In the genomic region with DNA sequence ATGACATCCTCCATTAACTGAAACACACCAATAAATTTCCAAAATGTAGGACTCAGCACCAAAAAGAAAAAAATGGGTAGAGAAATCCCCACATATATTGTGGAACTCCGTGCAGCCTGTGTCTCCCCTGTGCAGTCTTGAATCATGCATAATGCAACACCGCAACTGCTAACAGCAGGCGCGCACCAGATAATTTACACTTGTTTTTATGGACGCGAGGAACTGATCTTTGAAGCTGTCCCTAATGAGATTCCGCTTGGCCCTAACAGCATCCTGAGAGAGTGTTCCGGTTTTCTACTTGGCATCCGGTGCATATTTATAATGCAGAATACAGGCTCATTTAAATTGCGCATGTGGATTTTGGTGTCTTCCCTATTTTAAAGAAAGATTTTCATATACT, we compare ENCODE assay signal across 22 cellular contexts. TPM values are rescaled to one million over a fixed set of nuclear protein-coding genes. Genes with fewer than 3 reads are reported as not detected.
DNase-seq lines count a peak whose midpoint lies in the region; ATAC-seq and TF ChIP-seq lines count a peak whose summit lies in the region.
"Had no signal": no experiment of that assay in that cellular context is flagged by ENCODE, and none has a peak within 500 bp of the region (broad histone marks: within the 10 kb centered on the region; RNA-seq: fewer than 3 reads in every experiment).

No MANE protein-coding gene starts in this region.

- no peaks in the 10 kb centered on the region for H3K23me2 ChIP-seq in H9 (ENCODE audit: insufficient read length, low read depth, low read length, poor library complexity, severe bottlenecking)

- H3K9ac ChIP-seq in H9 (ENCODE audit: extremely low read depth, insufficient read length, low read length) (no peak overlapping the region), mesendoderm (ENCODE audit: low read length) (no peak overlapping the region), neuronal stem cell (ENCODE audit: low read depth, low read length, poor library complexity) (no peak overlapping the region), trophoblast cell (ENCODE audit: low read length) (no peak overlapping the region)
- H3K9ac ChIP-seq: GM23248 had no signal

- H3K36me3 Mint-ChIP-seq in H9 (ENCODE audit: insufficient read depth in 1 of 3, low read depth in 3 of 3) (peaks cover 14 to 25% (median 16%) of the 10 kb centered on the region in 3 experiments), WTC11 (peaks cover 25% of the 10 kb centered on the region)
- H3K36me3 Mint-ChIP-seq: CD4-positive, CD25-positive, alpha-beta regulatory T cell had no signal

- H3T11ph ChIP-seq in H9 (ENCODE audit: low read length): no peak overlapping the region

- H2BK15ac ChIP-seq in H9 (ENCODE audit: low read depth, low read length): no peak overlapping the region
- H2BK15ac ChIP-seq in mesendoderm (replicated peaks; ENCODE audit: low read depth): no peak overlapping the region
- H2BK15ac ChIP-seq in neuronal stem cell (ENCODE audit: low read length): no peak overlapping the region

- DNase-seq in H9: no peak
- no peak for DNase-seq in WTC11 (ENCODE audit: low spot score)
- no peak for DNase-seq in mesendoderm
- DNase-seq in neuronal stem cell (ENCODE audit: low spot score): no peak
- DNase-seq in upper lobe of right lung: no peak
- no peak for DNase-seq in trophoblast cell
- DNase-seq: CD4-positive, CD25-positive, alpha-beta regulatory T cell; DND-41; GM23248; HCEC 1CT; Karpas-422; MV-4-11; NCI-H1105 treated with DMSO at 0.1 percent for 48 hours; NCI-H1694; NCI-H2081; NCI-H2171; NCI-H446; NCI-H69; Peyer's patch had no signal

- no peak overlapping the region for H3K4me3 Mint-ChIP-seq in H9
- no peak overlapping the region for H3K4me3 Mint-ChIP-seq in WTC11
- H3K4me3 Mint-ChIP-seq: CD4-positive, CD25-positive, alpha-beta regulatory T cell had no signal

- no peak overlapping the region for H4K12ac ChIP-seq in trophoblast cell (ENCODE audit: low read depth, low read length)

- H3K23ac ChIP-seq in H9 (ENCODE audit: insufficient read length, low read depth, low read length) (no peak overlapping the region), mesendoderm (ENCODE audit: low read length) (no peak overlapping the region), neuronal stem cell (ENCODE audit: low read depth, low read length, poor library complexity) (no peak overlapping the region), trophoblast cell (ENCODE audit: low read length) (no peak overlapping the region)

- no peak overlapping the region for H2BK20ac ChIP-seq in H9 (ENCODE audit: low read depth, low read length, poor library complexity, severe bottlenecking)

- H2BK12ac ChIP-seq in H9 (ENCODE audit: insufficient read length, low read depth, low read length) (no peak overlapping the region), neuronal stem cell (ENCODE audit: low read length) (no peak overlapping the region), trophoblast cell (ENCODE audit: low read length) (no peak overlapping the region)

- intact Hi-C loops in upper lobe of right lung (cut with DNase I): no loop called here

- H3K9me3 ChIP-seq in H9 (ENCODE audit: control insufficient read depth, low read depth, low read length) (no peaks in the 10 kb centered on the region), neuronal stem cell (replicated peaks in 1 of 2; ENCODE audit: control insufficient read depth in 2 of 2, insufficient read depth in 1 of 2, low read depth in 1 of 2, low read length in 2 of 2) (peaks cover 0 to 3% of the 10 kb centered on the region in 2 donors), upper lobe of right lung (no peaks in the 10 kb centered on the region), trophoblast cell (ENCODE audit: insufficient read depth, low read depth, low read length) (no peaks in the 10 kb centered on the region)
- H3K9me3 ChIP-seq: Peyer's patch had no signal

- H3K27me3 Mint-ChIP-seq in H9 (ENCODE audit: low read depth): peaks cover 2% of the 10 kb centered on the region
- peaks cover 17% of the 10 kb centered on the region for H3K27me3 Mint-ChIP-seq in WTC11 (ENCODE audit: low read depth)
- H3K27me3 Mint-ChIP-seq: CD4-positive, CD25-positive, alpha-beta regulatory T cell had no signal

- H2BK120ac ChIP-seq in H9 (ENCODE audit: low read depth, low read length, poor library complexity, severe bottlenecking): no peak overlapping the region
- no peak overlapping the region for H2BK120ac ChIP-seq in mesendoderm (ENCODE audit: low read depth, low read length)
- H2BK120ac ChIP-seq in neuronal stem cell (ENCODE audit: low read depth, low read length): no peak overlapping the region
- no peak overlapping the region for H2BK120ac ChIP-seq in trophoblast cell (ENCODE audit: insufficient read depth, low read length, poor library complexity)

- no peak overlapping the region for H4K5ac ChIP-seq in H9 (ENCODE audit: insufficient read length, low read depth, low read length)
- no peak overlapping the region for H4K5ac ChIP-seq in mesendoderm (ENCODE audit: low read length)

- H3K18ac ChIP-seq in H9 (ENCODE audit: insufficient read length, low read depth, low read length) (no peak overlapping the region), mesendoderm (ENCODE audit: low read length) (no peak overlapping the region), neuronal stem cell (ENCODE audit: low read length) (no peak overlapping the region), trophoblast cell (ENCODE audit: low read length) (no peak overlapping the region)

- POLR2A ChIA-PET in WTC11 (lab: Charles Lee): no interaction called here

- no peak overlapping the region for H3K14ac ChIP-seq in H9 (ENCODE audit: insufficient read depth, low read length)
- no peak overlapping the region for H3K14ac ChIP-seq in neuronal stem cell (ENCODE audit: low read length)
- H3K14ac ChIP-seq in trophoblast cell (ENCODE audit: low read length): no peak overlapping the region

- H2BK5ac ChIP-seq in H9 (ENCODE audit: insufficient read length, low read length) (no peak overlapping the region), mesendoderm (ENCODE audit: low read length) (no peak overlapping the region), neuronal stem cell (ENCODE audit: low read length) (no peak overlapping the region), trophoblast cell (ENCODE audit: low read depth, low read length, poor library complexity) (no peak overlapping the region)

- H3K4me2 ChIP-seq in H9 (ENCODE audit: insufficient read depth, insufficient read length, low read length): no peak overlapping the region
- no peak overlapping the region for H3K4me2 ChIP-seq in mesendoderm (ENCODE audit: low read length)
- H3K4me2 ChIP-seq in neuronal stem cell (ENCODE audit: insufficient read depth, low read length, poor library complexity, severe bottlenecking): no peak overlapping the region
- H3K4me2 ChIP-seq in trophoblast cell (ENCODE audit: low read length): no peak overlapping the region

- no peak overlapping the region for H3K4ac ChIP-seq in H9 (ENCODE audit: low read depth, low read length)
- H3K4ac ChIP-seq in mesendoderm (ENCODE audit: low read depth, low read length): peak overlapping the region; percentile 36
- H3K4ac ChIP-seq in neuronal stem cell (ENCODE audit: low read length): no peak overlapping the region
- no peak overlapping the region for H3K4ac ChIP-seq in trophoblast cell (ENCODE audit: low read depth, low read length)

- no peaks in the 10 kb centered on the region for H3K79me2 ChIP-seq in H9 (ENCODE audit: insufficient read depth, low read length)
- no peaks in the 10 kb centered on the region for H3K79me2 ChIP-seq in mesendoderm (ENCODE audit: control insufficient read depth, insufficient read depth, low read length)
- no peaks in the 10 kb centered on the region for H3K79me2 ChIP-seq in trophoblast cell (ENCODE audit: control insufficient read depth, insufficient read depth, low read length, poor library complexity)

- ATAC-seq in WTC11: no peak
- no peak for ATAC-seq in HG03432 (IDR thresholded peaks at IDR 0.05; ENCODE audit: unreplicated experiment)
- no peak for ATAC-seq in upper lobe of right lung
- ATAC-seq: SK-N-SH treated with all-trans-retinoic acid at 6 μM for 48 hours had no signal

- H3K9me3 Mint-ChIP-seq in H9 (peaks cover 14 to 15% of the 10 kb centered on the region in 2 experiments), WTC11 (peaks cover 15% of the 10 kb centered on the region)
- H3K9me3 Mint-ChIP-seq: CD4-positive, CD25-positive, alpha-beta regulatory T cell had no signal

- no peak overlapping the region for H3K4me3 ChIP-seq in mesendoderm (ENCODE audit: low read length)
- no peak overlapping the region for H3K4me3 ChIP-seq in neuronal stem cell (ENCODE audit: low read length in 2 of 2)
- H3K4me3 ChIP-seq in upper lobe of right lung: no peak overlapping the region
- H3K4me3 ChIP-seq in trophoblast cell (ENCODE audit: low read depth, low read length): no peak overlapping the region
- H3K4me3 ChIP-seq: GM23248, Peyer's patch had no signal

- WGBS in H9 (ENCODE audit: extremely low coverage, insufficient read length, low lambda C conversion rate): no CpG with 5 or more reads among the region's 10 CpGs
- WGBS in mesendoderm (ENCODE audit: extremely low coverage, insufficient coverage, low lambda C conversion rate): no CpG with 5 or more reads among the region's 10 CpGs
- WGBS in neuronal stem cell (ENCODE audit: extremely low coverage in 2 of 2, insufficient read length in 2 of 2, insufficient replicate concordance in 1 of 2), 2 donors: no CpG with 5 or more reads among the region's 10 CpGs
- no CpG with 5 or more reads among the region's 10 CpGs for WGBS in trophoblast cell (ENCODE audit: extremely low coverage, insufficient coverage, insufficient read length)

- H3K79me1 ChIP-seq in H9 (ENCODE audit: insufficient read depth, low read depth, low read length, poor library complexity, severe bottlenecking) (no peaks in the 10 kb centered on the region), mesendoderm (ENCODE audit: low read length) (no peaks in the 10 kb centered on the region), neuronal stem cell (ENCODE audit: low read depth, low read length) (no peaks in the 10 kb centered on the region), trophoblast cell (ENCODE audit: low read length) (no peaks in the 10 kb centered on the region)

- H3K36me3 ChIP-seq in mesendoderm (ENCODE audit: control insufficient read depth, insufficient read depth, low read length) (no peaks in the 10 kb centered on the region), neuronal stem cell (replicated peaks in 1 of 2; ENCODE audit: control insufficient read depth in 2 of 2, insufficient read depth in 2 of 2, low read length in 2 of 2) (no peaks in the 10 kb centered on the region), upper lobe of right lung (no peaks in the 10 kb centered on the region), trophoblast cell (ENCODE audit: control insufficient read depth in 1 of 2, insufficient read depth in 2 of 2, low read length in 2 of 2) (no peaks in the 10 kb centered on the region)
- H3K36me3 ChIP-seq: Peyer's patch had no signal

- H2AFZ ChIP-seq in H9 (ENCODE audit: low read length): no peak overlapping the region
- peak overlapping the region; percentile 33 for H2AFZ ChIP-seq in neuronal stem cell (ENCODE audit: low read length)
- no peak overlapping the region for H2AFZ ChIP-seq in trophoblast cell (ENCODE audit: insufficient read depth, low read length, poor library complexity)
- H2AFZ ChIP-seq: GM23248 had no signal

- H4K20me1 ChIP-seq in H9 (ENCODE audit: control insufficient read depth, insufficient read depth, insufficient read length): no peaks in the 10 kb centered on the region

- H4K8ac ChIP-seq in H9 (replicated peaks; ENCODE audit: insufficient read length, low read depth, low read length): no peak overlapping the region
- no peak overlapping the region for H4K8ac ChIP-seq in mesendoderm (ENCODE audit: low read depth, low read length)
- no peak overlapping the region for H4K8ac ChIP-seq in neuronal stem cell (ENCODE audit: low read depth, low read length)
- H4K8ac ChIP-seq in trophoblast cell (ENCODE audit: low read depth, low read length): no peak overlapping the region

- H3K56ac ChIP-seq in H9 (ENCODE audit: insufficient read length, low read depth, low read length) (no peak overlapping the region), mesendoderm (ENCODE audit: low read length) (no peak overlapping the region)

- H4K91ac ChIP-seq in H9 (ENCODE audit: insufficient read length, low read depth, low read length) (no peak overlapping the region), neuronal stem cell (ENCODE audit: low read depth, low read length, poor library complexity) (no peak overlapping the region), trophoblast cell (ENCODE audit: low read depth, low read length) (no peak overlapping the region)

- CTCF ChIA-PET in WTC11 (lab: Charles Lee): interaction anchor here (0.9 kb wide), 1 partner anchor 21 kb away, joined by 3 read pairs; a partner anchor contains a TSS

- H2AK5ac ChIP-seq in H9 (ENCODE audit: insufficient read length, low read length): no peak overlapping the region
- H2AK5ac ChIP-seq in mesendoderm (ENCODE audit: low read length): no peak overlapping the region
- no peak overlapping the region for H2AK5ac ChIP-seq in neuronal stem cell (ENCODE audit: low read depth, low read length)
- H2AK5ac ChIP-seq in trophoblast cell (ENCODE audit: low read length): no peak overlapping the region

- TF ChIP-seq CTCF in H9 (conservative IDR thresholded peaks at IDR 0.05) (no peak), WTC11 (IDR thresholded peaks at IDR 0.05) (no peak), upper lobe of right lung (IDR thresholded peaks at IDR 0.05) (no peak)

- H3K27ac ChIP-seq in H9 (ENCODE audit: insufficient read length, low read depth, low read length) (no peak overlapping the region), mesendoderm (ENCODE audit: low read depth, low read length) (no peak overlapping the region), neuronal stem cell (replicated peaks; ENCODE audit: low read length) (no peak overlapping the region), upper lobe of right lung (no peak overlapping the region), trophoblast cell (ENCODE audit: low read depth, low read length) (no peak overlapping the region)
- H3K27ac ChIP-seq: GM23248, Peyer's patch had no signal

- H3K27ac Mint-ChIP-seq in H9 (peak overlapping the region in 2 of 3 experiments; percentile 64 to 94; a peak in 4 of 7 replicates), WTC11 (peak overlapping the region; percentile 66)
- H3K27ac Mint-ChIP-seq: CD4-positive, CD25-positive, alpha-beta regulatory T cell had no signal

- H3K4me1 Mint-ChIP-seq in H9 (peaks cover 63 to 67% of the 10 kb centered on the region in 2 experiments), WTC11 (peaks cover 77% of the 10 kb centered on the region)
- H3K4me1 Mint-ChIP-seq: CD4-positive, CD25-positive, alpha-beta regulatory T cell had no signal

- H3K27me3 ChIP-seq in H9 (ENCODE audit: insufficient read depth, low read length): no peaks in the 10 kb centered on the region
- H3K27me3 ChIP-seq in mesendoderm (ENCODE audit: insufficient read depth, low read length, poor library complexity): no peaks in the 10 kb centered on the region
- H3K27me3 ChIP-seq in neuronal stem cell (ENCODE audit: control insufficient read depth in 3 of 3, insufficient read depth in 3 of 3, low read depth in 1 of 3, low read length in 3 of 3): no peaks in the 10 kb centered on the region
- H3K27me3 ChIP-seq in upper lobe of right lung: no peaks in the 10 kb centered on the region
- H3K27me3 ChIP-seq in trophoblast cell (ENCODE audit: insufficient read depth, low read length): no peaks in the 10 kb centered on the region
- H3K27me3 ChIP-seq: Peyer's patch had no signal

- peaks cover 19% of the 10 kb centered on the region for H3K4me1 ChIP-seq in H9 (ENCODE audit: insufficient read depth, low read length)
- H3K4me1 ChIP-seq in mesendoderm (ENCODE audit: control insufficient read depth, low read depth, low read length): peaks cover 4% of the 10 kb centered on the region
- H3K4me1 ChIP-seq in neuronal stem cell (ENCODE audit: control insufficient read depth in 2 of 2, insufficient read depth in 1 of 2, low read depth in 1 of 2, low read length in 2 of 2): peaks cover 0 to 8% of the 10 kb centered on the region in 2 donors
- no peaks in the 10 kb centered on the region for H3K4me1 ChIP-seq in upper lobe of right lung
- H3K4me1 ChIP-seq in trophoblast cell (ENCODE audit: control insufficient read depth in 1 of 2, insufficient read depth in 2 of 2, low read length in 2 of 2): no peaks in the 10 kb centered on the region
- H3K4me1 ChIP-seq: Peyer's patch had no signal

RNA-seq across cellular contexts. Expression of a gene that starts 21.2 kb away (rescaled TPM):
- 2.6 and 4.7 TPM in 2 replicates for total RNA-seq in H9 (2021)
- total RNA-seq in WTC11 (2021): 2.4 to 4.0 TPM (median 2.6 TPM) in 3 replicates
- 1.3 TPM for polyA plus RNA-seq in mesendoderm (2013, experiment 1 of 2)
- 1.1 TPM for polyA plus RNA-seq in mesendoderm (2013, experiment 2 of 2)
- polyA plus RNA-seq in neuronal stem cell (2013, experiment 1 of 2): 6.3 TPM
- polyA plus RNA-seq in neuronal stem cell (2013, experiment 2 of 2): 6.8 TPM
- 1.3 TPM for total RNA-seq in upper lobe of right lung
- 0.47 and 0.66 TPM in 2 replicates for polyA plus RNA-seq in trophoblast cell (2013)
- total RNA-seq: GM23248 had no signal
- polyA plus RNA-seq: BJ, GM23248 had no signal
